In genomic region chr3:66011098-66011655, GRCh38 we compare ENCODE assay signal across 16 cellular contexts. TPM values are rescaled to one million over a fixed set of nuclear protein-coding genes. Genes with fewer than 3 reads are reported as not detected.
DNase-seq lines count a peak whose midpoint lies in the region; ATAC-seq, FAIRE-seq and TF ChIP-seq lines count a peak whose summit lies in the region.
"Had no signal": no experiment of that assay in that cellular context is flagged by ENCODE, and none has a peak within 500 bp of the region (broad histone marks: within the 10 kb centered on the region; RNA-seq: fewer than 3 reads in every experiment).

No MANE protein-coding gene starts in this region.

- ATAC-seq in RWPE2 (ENCODE audit: low read depth): peak; percentile 24
- ATAC-seq: activated CD4-positive, alpha-beta T cell treated with anti-CD3 and anti-CD28 coated beads for 36 hours; gastrocnemius medialis had no signal

- H3K4me1 ChIP-seq in RWPE2 (ENCODE audit: insufficient read depth, poor library complexity, severe bottlenecking): peaks cover 14% of the 10 kb centered on the region

- peak; percentile 10 for TF ChIP-seq CTCF in RWPE2 (IDR thresholded peaks at IDR 0.05; ENCODE audit: poor library complexity, severe bottlenecking)

- peak overlapping the region; percentile 36 for H3K27ac ChIP-seq in RWPE2 (ENCODE audit: poor library complexity, severe bottlenecking)
- H3K27ac ChIP-seq in skin epidermis: peak overlapping the region in 13 of 21 experiments; percentile 2 to 76 (median 36)

- peak; percentile 61 for FAIRE-seq in GM12892 (lab: Jason Lieb, UNC)
- FAIRE-seq: endothelial cell of umbilical vein had no signal

- H3K9me3 ChIP-seq in RWPE2 (ENCODE audit: severe bottlenecking): no peaks in the 10 kb centered on the region
- H3K9me3 ChIP-seq: gastrocnemius medialis had no signal

- H3K36me3 ChIP-seq in RWPE2 (ENCODE audit: low read depth): no peaks in the 10 kb centered on the region
- H3K36me3 ChIP-seq: gastrocnemius medialis had no signal

- H3K27me3 ChIP-seq in RWPE2 (ENCODE audit: insufficient read depth, poor library complexity, severe bottlenecking): no peaks in the 10 kb centered on the region
- H3K27me3 ChIP-seq: gastrocnemius medialis had no signal

- no peak for DNase-seq in GM12892 (ENCODE audit: insufficient read length)
- no peak for DNase-seq in RWPE2 (ENCODE audit: low spot score)
- peak; percentile 16 for DNase-seq in iPS DF 4.7 (ENCODE audit: extremely low read depth, low spot score)
- no peak for DNase-seq in NOMO-1 treated with dmso at 0.1 percent for 144 hours (lab: John Stamatoyannopoulos, UW; ENCODE audit: unreplicated experiment)
- no peak for DNase-seq in GOT3 (lab: John Stamatoyannopoulos, UW)
- no peak for DNase-seq in germinal center (ENCODE audit: low spot score)
- DNase-seq in NCI-H2081 treated with DMSO at 0.1 percent for 48 hours (lab: John Stamatoyannopoulos, UW): no peak
- DNase-seq: activated CD4-positive, alpha-beta T cell treated with anti-CD3 and anti-CD28 coated beads for 36 hours; activated CD8-positive, alpha-beta memory T cell treated with anti-CD3 and anti-CD28 coated beads, Interleukin-2, amount 50 U/mL, for 4 hours; activated gamma-delta T cell; amygdala; gastrocnemius medialis; NCI-H510A treated with DMSO at 0.1 percent for 48 hours; T1000 had no signal

- no peak for TF ChIP-seq POLR2A in GM12892 (IDR thresholded peaks at IDR 0.05; ENCODE audit: low read depth, low read length)

- H3K4me3 ChIP-seq in RWPE2 (ENCODE audit: severe bottlenecking): no peak overlapping the region
- no peak overlapping the region for H3K4me3 ChIP-seq in skin epidermis
- H3K4me3 ChIP-seq: gastrocnemius medialis had no signal

RNA-seq across cellular contexts. Expression of gene MAGI1, which starts 27.5 kb away (rescaled TPM):
- polyA plus RNA-seq in GM12892 (2012; ENCODE audit: missing spikeins): 0.36 TPM
